Comparison of ENCODE assay signal across 8 cellular contexts in genomic region chrX:47217852-47218279, GRCh38.
DNase-seq lines count a peak whose midpoint lies in the region; FAIRE-seq and TF ChIP-seq lines count a peak whose summit lies in the region.

No MANE protein-coding gene starts in this region.

- DNase-seq in EH (ENCODE audit: low read depth) (peak; percentile 99), H54 (ENCODE audit: insufficient read length, low spot score) (peak; percentile 42), SHP77 (lab: John Stamatoyannopoulos, UW) (peak; percentile 94 to 95), activated gamma-delta T cell (lab: John Stamatoyannopoulos, UW) (peak; percentile 80), fibroblast of the conjunctiva (ENCODE audit: low read depth) (peak; percentile 98), nephron progenitor cell (peak; percentile 99)

- peak; percentile 46 for TF ChIP-seq POLR2A in H54 (IDR thresholded peaks at IDR 0.05; ENCODE audit: low read depth, low read length)

- FAIRE-seq in H54 (lab: Jason Lieb, UNC), result no peak

- peak overlapping the region; percentile 95 for H3K4me3 Mint-ChIP-seq in nephron progenitor cell
- H3K4me3 Mint-ChIP-seq in stimulated activated naive CD8-positive, alpha-beta T cell treated with anti-CD3 and anti-CD28 coated beads, Interleukin-15, Interleukin-2, amounts not matched to agents 100 ng/mL and 50 ng/mL, for 24 hours, result peak overlapping the region; percentile 85

- peaks cover 54% of the 10 kb centered on the region for H3K4me1 Mint-ChIP-seq in nephron progenitor cell
- peaks cover 41% of the 10 kb centered on the region for H3K4me1 Mint-ChIP-seq in stimulated activated naive CD8-positive, alpha-beta T cell treated with anti-CD3 and anti-CD28 coated beads, Interleukin-15, Interleukin-2, amounts not matched to agents 100 ng/mL and 50 ng/mL, for 24 hours (ENCODE audit: low read depth)

- peaks cover 43% of the 10 kb centered on the region for H3K36me3 Mint-ChIP-seq in nephron progenitor cell (ENCODE audit: low read depth)
- H3K36me3 Mint-ChIP-seq in stimulated activated naive CD8-positive, alpha-beta T cell treated with anti-CD3 and anti-CD28 coated beads, Interleukin-15, Interleukin-2, amounts not matched to agents 100 ng/mL and 50 ng/mL, for 24 hours (ENCODE audit: low read depth), result peaks cover 47% of the 10 kb centered on the region

- peaks cover 37% of the 10 kb centered on the region for H4K20me1 ChIP-seq in Loucy (ENCODE audit: insufficient read depth, low read length, poor library complexity, severe bottlenecking)

- H3K9me3 Mint-ChIP-seq in nephron progenitor cell, result no peaks in the 10 kb centered on the region
- H3K9me3 Mint-ChIP-seq in stimulated activated naive CD8-positive, alpha-beta T cell treated with anti-CD3 and anti-CD28 coated beads, Interleukin-15, Interleukin-2, amounts not matched to agents 100 ng/mL and 50 ng/mL, for 24 hours, result no peaks in the 10 kb centered on the region

- H3K79me2 ChIP-seq in Loucy (ENCODE audit: insufficient read depth, low read length), result peaks cover 42% of the 10 kb centered on the region

- H3K9me2 ChIP-seq in Loucy (replicated peaks; ENCODE audit: low read depth, low read length), result no peaks in the 10 kb centered on the region

- peak overlapping the region; percentile 96 for H3K4me2 ChIP-seq in Loucy (ENCODE audit: low read depth, low read length, poor library complexity, severe bottlenecking)

- H3K27ac Mint-ChIP-seq in nephron progenitor cell, result peak overlapping the region; percentile 100
- H3K27ac Mint-ChIP-seq in stimulated activated naive CD8-positive, alpha-beta T cell treated with anti-CD3 and anti-CD28 coated beads, Interleukin-15, Interleukin-2, amounts not matched to agents 100 ng/mL and 50 ng/mL, for 24 hours, result peak overlapping the region; percentile 95

- H3K9ac ChIP-seq in Loucy (ENCODE audit: low read depth, low read length, poor library complexity, severe bottlenecking), result peak overlapping the region; percentile 78

- H3K27me3 ChIP-seq in Loucy (ENCODE audit: insufficient read depth, low read length, poor library complexity, severe bottlenecking), result peaks cover 4% of the 10 kb centered on the region

- no peaks in the 10 kb centered on the region for H3F3A ChIP-seq in Loucy (ENCODE audit: low read depth)

- peak overlapping the region; percentile 79 for H3K4me3 ChIP-seq in Loucy (ENCODE audit: low read length, poor library complexity, severe bottlenecking)

- peaks cover 22% of the 10 kb centered on the region; the same call in 1 of the 2 replicates for H3K36me3 ChIP-seq in Loucy (ENCODE audit: insufficient read depth, low read length)

- no peaks in the 10 kb centered on the region for H3K27me3 Mint-ChIP-seq in nephron progenitor cell (ENCODE audit: low read depth, poor library complexity)
- H3K27me3 Mint-ChIP-seq in stimulated activated naive CD8-positive, alpha-beta T cell treated with anti-CD3 and anti-CD28 coated beads, Interleukin-15, Interleukin-2, amounts not matched to agents 100 ng/mL and 50 ng/mL, for 24 hours, result no peaks in the 10 kb centered on the region

- H3K9me3 ChIP-seq in Loucy (ENCODE audit: insufficient read depth, low read depth, low read length), result no peaks in the 10 kb centered on the region

- TF ChIP-seq CTCF in Loucy (conservative IDR thresholded peaks at IDR 0.05; ENCODE audit: low read length) (no peak), nephron progenitor cell (IDR thresholded peaks at IDR 0.05) (no peak)

- H3K4me1 ChIP-seq in Loucy (ENCODE audit: insufficient read depth, low read length, poor library complexity, severe bottlenecking), result peaks cover 10% of the 10 kb centered on the region

- H2AFZ ChIP-seq in Loucy (ENCODE audit: low read length), result peak overlapping the region; percentile 71

Comparison
In these comparisons a context has a peak if more than half of its experiments do, and no peak if none do; other contexts are left out.
1. Peak in every context shown above with its lines: DNase-seq and H3K4me3 ChIP-seq.
2. DNase-seq: peak in every context shown above with its lines; median percentile 99 in EH; 99 in nephron progenitor cell; 98 in fibroblast of the conjunctiva; 94 in SHP77; 80 in activated gamma-delta T cell; 42 in H54.